Comparison of ENCODE assay signal across 8 cellular contexts in genomic region chr18:56748698-56749268, GRCh38.
DNase-seq lines count a peak whose midpoint lies in the region; ATAC-seq and TF ChIP-seq lines count a peak whose summit lies in the region.

No MANE protein-coding gene starts in this region.

- H3K4me3 Mint-ChIP-seq in CD14-positive monocyte: no peak overlapping the region
- H3K4me3 Mint-ChIP-seq in stimulated activated effector memory CD8-positive, alpha-beta T cell treated with anti-CD3 and anti-CD28 coated beads, Interleukin-12 subunit alpha, Interleukin-12 subunit beta, amount 100 ng/mL, for 72 hours: no peak overlapping the region
- H3K4me3 Mint-ChIP-seq in activated CD4-positive, alpha-beta memory T cell treated with anti-CD3 and anti-CD28 coated beads for 36 hours: no peak overlapping the region

- TF ChIP-seq CTCF in CD14-positive monocyte (IDR thresholded peaks at IDR 0.05): peak; percentile 75
- TF ChIP-seq CTCF in coronary artery (IDR thresholded peaks at IDR 0.05): peak; percentile 17

- no peak overlapping the region for H3K27ac ChIP-seq in coronary artery

- H3K4me3 ChIP-seq in coronary artery: no peak overlapping the region

- intact Hi-C loops in CD14-positive monocyte (cut with micrococcal nuclease): loop anchor here (5.0 to 10.0 kb wide), 2 partner anchors 814 to 816 kb away; no protein-coding TSS in a partner anchor
- intact Hi-C loops in activated CD4-positive, alpha-beta memory T cell treated with anti-CD3 and anti-CD28 coated beads for 36 hours (cut with micrococcal nuclease): loop anchor here (1.0 to 10.0 kb wide), 3 partner anchors 256 to 814 kb away; partner anchors contain the start of gene ONECUT2

- no peaks in the 10 kb centered on the region for H3K9me3 Mint-ChIP-seq in CD14-positive monocyte
- H3K9me3 Mint-ChIP-seq in stimulated activated effector memory CD8-positive, alpha-beta T cell treated with anti-CD3 and anti-CD28 coated beads, Interleukin-12 subunit alpha, Interleukin-12 subunit beta, amount 100 ng/mL, for 72 hours: no peaks in the 10 kb centered on the region
- no peaks in the 10 kb centered on the region for H3K9me3 Mint-ChIP-seq in activated CD4-positive, alpha-beta memory T cell treated with anti-CD3 and anti-CD28 coated beads for 36 hours

- CTCF ChIA-PET in activated CD4-positive, alpha-beta memory T cell treated with anti-CD3 and anti-CD28 coated beads for 36 hours (lab: Charles Lee): interaction anchor here (0.9 to 1.2 kb wide), 3 partner anchors 691 to 813 kb away, joined by 3 to 5 read pairs (median 3); no protein-coding TSS in a partner anchor

- H3K36me3 Mint-ChIP-seq in CD14-positive monocyte: peaks cover 4 to 16% of the 10 kb centered on the region in 2 donors
- H3K36me3 Mint-ChIP-seq in stimulated activated effector memory CD8-positive, alpha-beta T cell treated with anti-CD3 and anti-CD28 coated beads, Interleukin-12 subunit alpha, Interleukin-12 subunit beta, amount 100 ng/mL, for 72 hours: no peaks in the 10 kb centered on the region
- H3K36me3 Mint-ChIP-seq in activated CD4-positive, alpha-beta memory T cell treated with anti-CD3 and anti-CD28 coated beads for 36 hours: no peaks in the 10 kb centered on the region

- H3K27me3 Mint-ChIP-seq in CD14-positive monocyte (ENCODE audit: low read depth in 3 of 3): no peaks in the 10 kb centered on the region
- no peaks in the 10 kb centered on the region for H3K27me3 Mint-ChIP-seq in activated CD4-positive, alpha-beta memory T cell treated with anti-CD3 and anti-CD28 coated beads for 36 hours

- peaks cover 5% of the 10 kb centered on the region for H3K4me1 Mint-ChIP-seq in CD14-positive monocyte
- H3K4me1 Mint-ChIP-seq in stimulated activated effector memory CD8-positive, alpha-beta T cell treated with anti-CD3 and anti-CD28 coated beads, Interleukin-12 subunit alpha, Interleukin-12 subunit beta, amount 100 ng/mL, for 72 hours: peaks cover 18% of the 10 kb centered on the region
- H3K4me1 Mint-ChIP-seq in activated CD4-positive, alpha-beta memory T cell treated with anti-CD3 and anti-CD28 coated beads for 36 hours (ENCODE audit: low read depth): peaks cover 26% of the 10 kb centered on the region

- POLR2A ChIA-PET in activated CD4-positive, alpha-beta memory T cell treated with anti-CD3 and anti-CD28 coated beads for 36 hours (lab: Charles Lee): no interaction called here

- no peak for ATAC-seq in GM21423 (IDR thresholded peaks at IDR 0.05; ENCODE audit: unreplicated experiment)
- ATAC-seq in stimulated activated effector memory CD8-positive, alpha-beta T cell treated with anti-CD3 and anti-CD28 coated beads, Interleukin-12 subunit alpha, Interleukin-12 subunit beta, amount 100 ng/mL, for 72 hours: no peak

- DNase-seq in CD14-positive monocyte (ENCODE audit: low spot score) (no peak), HS-27A (ENCODE audit: low read depth) (peak; percentile 4), NOMO-1 treated with DMSO at 0.1 percent for 48 hours (lab: John Stamatoyannopoulos, UW; ENCODE audit: unreplicated experiment) (peak; percentile 62), coronary artery (ENCODE audit: low spot score) (no peak), myocyte (ENCODE audit: low read depth) (peak; percentile 49)
- no peak for DNase-seq in stimulated activated effector memory CD8-positive, alpha-beta T cell treated with anti-CD3 and anti-CD28 coated beads, Interleukin-12 subunit alpha, Interleukin-12 subunit beta, amount 100 ng/mL, for 72 hours (ENCODE audit: low spot score in 2 of 2)
- DNase-seq in activated CD4-positive, alpha-beta memory T cell treated with anti-CD3 and anti-CD28 coated beads for 36 hours: no peak

- H3K27ac Mint-ChIP-seq in CD14-positive monocyte: no peak overlapping the region
- H3K27ac Mint-ChIP-seq in stimulated activated effector memory CD8-positive, alpha-beta T cell treated with anti-CD3 and anti-CD28 coated beads, Interleukin-12 subunit alpha, Interleukin-12 subunit beta, amount 100 ng/mL, for 72 hours: no peak overlapping the region
- H3K27ac Mint-ChIP-seq in activated CD4-positive, alpha-beta memory T cell treated with anti-CD3 and anti-CD28 coated beads for 36 hours: no peak overlapping the region

Comparison
In these comparisons a context has a peak if more than half of its experiments do, and no peak if none do; other contexts are left out.
1. DNase-seq: peak in HS-27A (single experiment), NOMO-1 treated with DMSO at 0.1 percent for 48 hours (single experiment) and myocyte (single experiment); none in CD14-positive monocyte (single experiment), coronary artery (single experiment), stimulated activated effector memory CD8-positive, alpha-beta T cell treated with anti-CD3 and anti-CD28 coated beads, Interleukin-12 subunit alpha, Interleukin-12 subunit beta, amount 100 ng/mL, for 72 hours (0 of 2) and activated CD4-positive, alpha-beta memory T cell treated with anti-CD3 and anti-CD28 coated beads for 36 hours (single experiment).